Comparison of ENCODE assay signal across 8 cellular contexts in the genomic region with DNA sequence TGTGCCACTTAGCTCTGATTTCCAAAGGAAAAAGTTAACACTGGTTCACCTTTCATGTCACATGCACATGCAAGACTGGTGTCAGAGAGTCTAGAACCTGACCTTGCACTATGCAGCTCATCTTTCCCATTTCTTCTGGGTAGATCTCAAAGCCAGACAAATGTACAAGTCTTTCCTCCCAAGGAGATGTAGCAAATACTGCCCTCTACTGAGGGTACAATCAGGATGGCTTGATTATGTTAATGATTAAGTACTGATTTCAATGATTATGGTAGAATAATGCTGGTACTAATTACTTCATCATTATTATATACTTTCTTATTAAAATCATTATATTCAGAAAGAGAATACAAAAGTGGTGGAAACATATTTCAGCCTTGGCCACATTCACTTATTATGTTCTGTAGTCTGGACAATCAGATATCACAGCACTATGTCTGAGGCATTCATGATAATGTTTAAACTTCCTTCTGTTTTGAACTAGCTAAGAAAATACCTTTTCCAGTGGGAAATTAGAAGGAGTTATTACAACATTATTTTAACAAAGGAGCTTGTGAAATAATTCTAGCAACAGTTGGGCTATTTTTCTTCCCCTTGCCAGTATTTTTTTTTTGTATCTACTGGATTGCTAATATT.
DNase-seq lines count a peak whose midpoint lies in the region; ATAC-seq and TF ChIP-seq lines count a peak whose summit lies in the region.

No MANE protein-coding gene starts in this region.

- no peak overlapping the region for H3K27ac Mint-ChIP-seq in osteocyte (ENCODE audit: unreplicated experiment)
- H3K27ac Mint-ChIP-seq in activated T-helper 1 cell treated with anti-CD3 and anti-CD28 coated beads, Interleukin-12 subunit alpha, Interleukin-12 subunit beta, Interleukin-2, Interleukin-4 antibody, amounts not matched to agents 30 ng/mL and 10 ng/mL and 1 ng/mL, durations not matched to agents 14 hours and 24 hours and 36 hours, result no peak overlapping the region

- H3K79me2 ChIP-seq in PC-9 (ENCODE audit: low read depth), result no peaks in the 10 kb centered on the region

- H3K9me3 ChIP-seq in HEK293 (ENCODE audit: control insufficient read depth, insufficient read depth, low read depth, low read length), result no peaks in the 10 kb centered on the region
- H3K9me3 ChIP-seq in PC-9 (ENCODE audit: insufficient read depth, low read depth), result no peaks in the 10 kb centered on the region

- POLR2A ChIA-PET in HEK293 (lab: Yijun Ruan, JAX) (interaction anchor here (0.9 kb wide), 1 partner anchor 231 kb away, joined by 4 read pairs; a partner anchor contains a TSS), PC-9 (lab: Charles Lee; ENCODE audit: unreplicated experiment) (interaction anchor here (0.7 kb wide), 1 partner anchor 232 kb away, joined by 13 read pairs; no protein-coding TSS in a partner anchor)

- no peak overlapping the region for H3K4me3 Mint-ChIP-seq in osteocyte (ENCODE audit: unreplicated experiment)
- no peak overlapping the region for H3K4me3 Mint-ChIP-seq in activated T-helper 1 cell treated with anti-CD3 and anti-CD28 coated beads, Interleukin-12 subunit alpha, Interleukin-12 subunit beta, Interleukin-2, Interleukin-4 antibody, amounts not matched to agents 30 ng/mL and 10 ng/mL and 1 ng/mL, durations not matched to agents 14 hours and 24 hours and 36 hours

- no peak; the same call in 1 of the 2 replicates for TF ChIP-seq CTCF in HEK293 (tag by site-specific recombination; IDR thresholded peaks at IDR 0.05)
- TF ChIP-seq CTCF in PC-9 (conservative IDR thresholded peaks at IDR 0.05), result peak; percentile 87
- TF ChIP-seq CTCF in epithelial cell of esophagus (IDR thresholded peaks at IDR 0.05; ENCODE audit: insufficient read depth, low read depth, low read length, missing control alignments), result peak; percentile 67
- TF ChIP-seq CTCF in osteocyte (IDR thresholded peaks at IDR 0.05), result peak; percentile 83

- no peaks in the 10 kb centered on the region for H3F3A ChIP-seq in PC-9 (ENCODE audit: insufficient read depth, low read depth)

- H3K4me1 ChIP-seq in HEK293 (ENCODE audit: control insufficient read depth, insufficient read depth, low read length), result no peaks in the 10 kb centered on the region
- H3K4me1 ChIP-seq in PC-9 (replicated peaks; ENCODE audit: insufficient read depth), result no peaks in the 10 kb centered on the region

- H3K9me2 ChIP-seq in PC-9 (ENCODE audit: insufficient read depth), result no peaks in the 10 kb centered on the region

- H3K27me3 ChIP-seq in PC-9 (ENCODE audit: insufficient read depth, low read depth), result no peaks in the 10 kb centered on the region

- H3K27me3 Mint-ChIP-seq in osteocyte (ENCODE audit: unreplicated experiment), result no peaks in the 10 kb centered on the region
- peaks cover 9% of the 10 kb centered on the region for H3K27me3 Mint-ChIP-seq in activated T-helper 1 cell treated with anti-CD3 and anti-CD28 coated beads, Interleukin-12 subunit alpha, Interleukin-12 subunit beta, Interleukin-2, Interleukin-4 antibody, amounts not matched to agents 30 ng/mL and 10 ng/mL and 1 ng/mL, durations not matched to agents 14 hours and 24 hours and 36 hours (ENCODE audit: insufficient read depth)

- H3K36me3 ChIP-seq in HEK293 (ENCODE audit: control insufficient read depth in 2 of 2, insufficient read depth in 1 of 2, low read length in 2 of 2) (no peaks in the 10 kb centered on the region), PC-9 (ENCODE audit: low read depth) (no peaks in the 10 kb centered on the region)

- no peak overlapping the region for H3K27ac ChIP-seq in HEK293 (ENCODE audit: extremely low read depth, low read depth, low read length)
- no peak overlapping the region for H3K27ac ChIP-seq in PC-9

- H3K9me3 Mint-ChIP-seq in osteocyte (ENCODE audit: unreplicated experiment), result no peaks in the 10 kb centered on the region
- H3K9me3 Mint-ChIP-seq in activated T-helper 1 cell treated with anti-CD3 and anti-CD28 coated beads, Interleukin-12 subunit alpha, Interleukin-12 subunit beta, Interleukin-2, Interleukin-4 antibody, amounts not matched to agents 30 ng/mL and 10 ng/mL and 1 ng/mL, durations not matched to agents 14 hours and 24 hours and 36 hours, result no peaks in the 10 kb centered on the region

- DNase-seq in COR-L47 (lab: John Stamatoyannopoulos, UW) (peak; percentile 8), PC-9 (peak; percentile 1 to 53), epithelial cell of esophagus (ENCODE audit: low read depth) (peak; percentile 64), osteocyte (ENCODE audit: extremely low spot score, unreplicated experiment) (no peak)
- no peak for DNase-seq in activated T-helper 1 cell treated with anti-CD3 and anti-CD28 coated beads, Interleukin-12 subunit alpha, Interleukin-12 subunit beta, Interleukin-2, Interleukin-4 antibody, amounts not matched to agents 30 ng/mL and 10 ng/mL and 1 ng/mL, durations not matched to agents 14 hours and 24 hours and 36 hours (ENCODE audit: low spot score)

- no TSS peak for BruUV-seq in PC-9 (replicated peaks; lab: Mats Ljungman, UMichigan)

- ATAC-seq in GM19023 (IDR thresholded peaks at IDR 0.05; ENCODE audit: unreplicated experiment) (no peak), HG02623 (IDR thresholded peaks at IDR 0.05; ENCODE audit: unreplicated experiment) (no peak)

- H3K4me2 ChIP-seq in PC-9, result no peak overlapping the region

- H2AFZ ChIP-seq in PC-9, result no peak overlapping the region

- CTCF ChIA-PET in HEK293 (lab: Yijun Ruan, JAX) (interaction anchor here (0.6 to 3.8 kb wide), 77 partner anchors 8 to 582 kb away, joined by 3 to 83 read pairs (median 4); a partner anchor contains a TSS), PC-9 (lab: Charles Lee) (interaction anchor here (0.6 to 0.9 kb wide), 6 partner anchors 25 to 512 kb away, joined by 3 to 6 read pairs (median 4); no protein-coding TSS in a partner anchor)

- H4K20me1 ChIP-seq in PC-9 (ENCODE audit: insufficient read depth), result no peaks in the 10 kb centered on the region

- intact Hi-C loops in PC-9 (cut with micrococcal nuclease; ENCODE audit: unreplicated experiment), result loop anchor here (1.0 to 2.0 kb wide), 3 partner anchors 231 to 379 kb away; a partner anchor contains a TSS
- intact Hi-C loops in activated T-helper 1 cell treated with anti-CD3 and anti-CD28 coated beads, Interleukin-12 subunit alpha, Interleukin-12 subunit beta, Interleukin-2, Interleukin-4 antibody, amounts not matched to agents 30 ng/mL and 10 ng/mL and 1 ng/mL, durations not matched to agents 14 hours and 24 hours and 36 hours (cut with micrococcal nuclease), result loop anchor here (1.0 to 10.0 kb wide), 5 partner anchors 227 to 507 kb away; a partner anchor contains a TSS

- no peak overlapping the region for H3K4me3 ChIP-seq in HEK293 (ENCODE audit: low read depth, low read length)
- H3K4me3 ChIP-seq in PC-9, result no peak overlapping the region
- no peak overlapping the region for H3K4me3 ChIP-seq in epithelial cell of esophagus (ENCODE audit: low read length)

- peaks cover 2% of the 10 kb centered on the region for H3K36me3 Mint-ChIP-seq in osteocyte (ENCODE audit: unreplicated experiment)
- H3K36me3 Mint-ChIP-seq in activated T-helper 1 cell treated with anti-CD3 and anti-CD28 coated beads, Interleukin-12 subunit alpha, Interleukin-12 subunit beta, Interleukin-2, Interleukin-4 antibody, amounts not matched to agents 30 ng/mL and 10 ng/mL and 1 ng/mL, durations not matched to agents 14 hours and 24 hours and 36 hours (ENCODE audit: low read depth), result no peaks in the 10 kb centered on the region

- no peaks in the 10 kb centered on the region for H3K4me1 Mint-ChIP-seq in osteocyte (ENCODE audit: unreplicated experiment)
- no peaks in the 10 kb centered on the region for H3K4me1 Mint-ChIP-seq in activated T-helper 1 cell treated with anti-CD3 and anti-CD28 coated beads, Interleukin-12 subunit alpha, Interleukin-12 subunit beta, Interleukin-2, Interleukin-4 antibody, amounts not matched to agents 30 ng/mL and 10 ng/mL and 1 ng/mL, durations not matched to agents 14 hours and 24 hours and 36 hours (ENCODE audit: low read depth)

TF ChIP-seq in HEK293, 187 proteins besides CTCF, POLR2A, EP300 and RAD21:
- TF ChIP-seq, protein P1, sequence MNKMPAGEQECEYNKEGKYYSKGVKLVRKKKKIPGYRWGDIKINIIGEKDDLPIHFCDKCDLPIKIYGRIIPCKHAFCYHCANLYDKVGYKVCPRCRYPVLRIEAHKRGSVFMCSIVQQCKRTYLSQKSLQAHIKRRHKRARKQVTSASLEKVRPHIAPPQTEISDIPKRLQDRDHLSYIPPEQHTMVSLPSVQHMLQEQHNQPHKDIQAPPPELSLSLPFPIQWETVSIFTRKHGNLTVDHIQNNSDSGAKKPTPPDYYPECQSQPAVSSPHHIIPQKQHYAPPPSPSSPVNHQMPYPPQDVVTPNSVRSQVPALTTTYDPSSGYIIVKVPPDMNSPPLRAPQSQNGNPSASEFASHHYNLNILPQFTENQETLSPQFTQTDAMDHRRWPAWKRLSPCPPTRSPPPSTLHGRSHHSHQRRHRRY (tag by site-specific recombination; IDR thresholded peaks at IDR 0.05), result no peak
- TF ChIP-seq ZNF654 (tag by site-specific recombination; IDR thresholded peaks at IDR 0.05; ENCODE audit: low read depth) (peak; percentile 65), ZNF660 (tag by site-specific recombination; IDR thresholded peaks at IDR 0.05) (0 out of 2 replicates have a peak, but pooled peaks have one; percentile 21)

Comparison
In these comparisons a context has a peak if more than half of its experiments do, and no peak if none do; other contexts are left out.
1. DNase-seq: peak in COR-L47 (single experiment), PC-9 (2 of 2) and epithelial cell of esophagus (single experiment); none in osteocyte (single experiment) and activated T-helper 1 cell treated with anti-CD3 and anti-CD28 coated beads, Interleukin-12 subunit alpha, Interleukin-12 subunit beta, Interleukin-2, Interleukin-4 antibody, amounts not matched to agents 30 ng/mL and 10 ng/mL and 1 ng/mL, durations not matched to agents 14 hours and 24 hours and 36 hours (single experiment).